ENCODE assay signal across 9 cellular contexts in genomic region chr16:66717112-66717675, GRCh38. TPM values are rescaled to one million over a fixed set of nuclear protein-coding genes. Genes with fewer than 3 reads are reported as not detected.
DNase-seq lines count a peak whose midpoint lies in the region; ATAC-seq, FAIRE-seq and TF ChIP-seq lines count a peak whose summit lies in the region.
"Had no signal": no experiment of that assay in that cellular context is flagged by ENCODE, and none has a peak within 500 bp of the region (broad histone marks: within the 10 kb centered on the region; RNA-seq: fewer than 3 reads in every experiment).

No MANE protein-coding gene starts in this region.

- H3K4me1 ChIP-seq in K562 (replicated peaks in 1 of 2; ENCODE audit: control insufficient read depth in 2 of 2, insufficient read depth in 2 of 2, low read length in 2 of 2) (no peaks in the 10 kb centered on the region), left lung (no peaks in the 10 kb centered on the region)

- H2AFZ ChIP-seq in K562 (ENCODE audit: low read depth, low read length) = no peak overlapping the region

- H3K27me3 ChIP-seq in K562 (ENCODE audit: control insufficient read depth in 2 of 2, insufficient read depth in 2 of 2, low read length in 2 of 2) (no peaks in the 10 kb centered on the region), left lung (no peaks in the 10 kb centered on the region)

- peak in 1 of 2 experiments; percentile 69; a peak in 3 of 4 replicates for TF ChIP-seq RAD21 in K562 (CRISPR knock-in tag; conservative IDR thresholded peaks at IDR 0.05 in 1 of 2, IDR thresholded peaks at IDR 0.05 in 1 of 2)

- H3K9me3 ChIP-seq in K562 (replicated peaks; ENCODE audit: control insufficient read depth, insufficient read depth, low read depth, low read length) (no peaks in the 10 kb centered on the region), left lung (no peaks in the 10 kb centered on the region)

- no peak overlapping the region for H3K4me2 ChIP-seq in K562 (ENCODE audit: insufficient read depth, low read length)

- POLR2A ChIA-PET in K562 (lab: Yijun Ruan, JAX) = interaction anchor here (0.6 to 1.4 kb wide), 6 partner anchors 9 to 114 kb away, joined by 3 to 6 read pairs (median 3); no protein-coding TSS in a partner anchor

- no peak for TF ChIP-seq EP300 in K562 (IDR thresholded peaks at IDR 0.05; ENCODE audit: low read length)

- TF ChIP-seq POLR2A in K562 (conservative IDR thresholded peaks at IDR 0.05) = peak; percentile 61

- DNase-seq in NCI-H524 (lab: John Stamatoyannopoulos, UW) (peak; percentile 37 to 51), NCI-H524 treated with DMSO at 0.1 percent for 48 hours (lab: John Stamatoyannopoulos, UW) (no peak), NCI-H1092 treated with DMSO at 0.1 percent for 48 hours (lab: John Stamatoyannopoulos, UW) (peak; percentile 36), K562 (ENCODE audit: extremely low read depth in 1 of 4, low spot score in 3 of 4) (peak; percentile 42 to 74 (median 62)), left lung (no peak), COLO829 (ENCODE audit: low spot score) (no peak), omental fat pad (ENCODE audit: low spot score) (no peak)
- DNase-seq in central memory CD4-positive, alpha-beta T cell = no peak

- H4K20me1 ChIP-seq in K562 (replicated peaks; ENCODE audit: control insufficient read depth, insufficient read depth, low read length) = no peaks in the 10 kb centered on the region

- no peak overlapping the region for H3K4me3 ChIP-seq in K562
- H3K4me3 ChIP-seq in left lung = no peak overlapping the region
- H3K4me3 ChIP-seq: skin epidermis had no signal

- ATAC-seq in K562 = peak; percentile 97
- ATAC-seq in left lung = peak; percentile 64
- ATAC-seq in omental fat pad (ENCODE audit: low FRiP score) = no peak

- intact Hi-C loops in K562 (cut with micrococcal nuclease) (loop anchor here (2.0 kb wide), 1 partner anchor 150 kb away; no protein-coding TSS in a partner anchor), left lung (cut with DNase I) (no loop called here)

- BruUV-seq in K562 (replicated peaks; lab: Mats Ljungman, UMichigan) = no TSS peak

- no peaks in the 10 kb centered on the region for H3K9me1 ChIP-seq in K562 (ENCODE audit: control insufficient read depth, insufficient read depth, low read length)

- peak; percentile 72 for FAIRE-seq in K562 (lab: Jason Lieb, UNC)

- WGBS in K562 (ENCODE audit: insufficient coverage, low coverage, missing lambda C conversion rate) = 35% methylated on average over 12 of the region's 12 CpGs

- TF ChIP-seq CTCF in K562 (IDR thresholded peaks at IDR 0.05 in 2 of 3, conservative IDR thresholded peaks at IDR 0.05 in 1 of 3; ENCODE audit: insufficient read depth in 2 of 3, low read depth in 1 of 3, low read length in 3 of 3) = peak; percentile 79 to 88 (median 81)
- peak; percentile 28 to 43 for TF ChIP-seq CTCF in left lung (IDR thresholded peaks at IDR 0.05)
- no peak for TF ChIP-seq CTCF in omental fat pad (IDR thresholded peaks at IDR 0.05)

- in situ Hi-C loops in K562 (cut with MboI) = no loop called here

- H3K79me2 ChIP-seq in K562 (ENCODE audit: control insufficient read depth, insufficient read depth, low read length) = no peaks in the 10 kb centered on the region

- CTCF ChIA-PET in K562 (lab: Yijun Ruan, JAX; ENCODE audit: low intra/inter-chr PET ratio) = interaction anchor here (1.0 kb wide), 1 partner anchor 150 kb away, joined by 3 read pairs; no protein-coding TSS in a partner anchor

- H3K27ac ChIP-seq in K562 (ENCODE audit: extremely low read depth, low read depth, low read length) (no peak overlapping the region), left lung (peak overlapping the region in 1 of 2 donors; percentile 23)
- H3K27ac ChIP-seq: skin epidermis had no signal

- H3K36me3 ChIP-seq in K562 (ENCODE audit: control insufficient read depth, insufficient read depth, low read length) (peaks cover 18% of the 10 kb centered on the region; the same call in 2 of the 3 replicates), left lung (peaks cover 0 to 35% of the 10 kb centered on the region in 2 donors)

- no peak overlapping the region for H3K9ac ChIP-seq in K562 (ENCODE audit: insufficient read depth in 1 of 2, low read depth in 2 of 2, low read length in 2 of 2)

TF ChIP-seq in K562, 482 proteins besides CTCF, POLR2A, EP300 and RAD21 (continues in another document):
- TF ChIP-seq ZNF436 (CRISPR knock-in tag; IDR thresholded peaks at IDR 0.05) = no peak
- TF ChIP-seq ZKSCAN3 (CRISPR knock-in tag; IDR thresholded peaks at IDR 0.05) = no peak
- TF ChIP-seq DDX20 (tag; IDR thresholded peaks at IDR 0.05; ENCODE audit: low read depth) = no peak
- no peak for TF ChIP-seq ZNF277 (CRISPR knock-in tag; IDR thresholded peaks at IDR 0.05; ENCODE audit: borderline replicate concordance)
- peak; percentile 14; the same call in 1 of the 2 replicates for TF ChIP-seq TFAP4 (CRISPR knock-in tag; IDR thresholded peaks at IDR 0.05; ENCODE audit: borderline replicate concordance)
- TF ChIP-seq MXI1 (IDR thresholded peaks at IDR 0.05; ENCODE audit: low read depth, low read length) = no peak
- TF ChIP-seq HNRNPH1 (optimal IDR thresholded peaks at IDR 0.05; ENCODE audit: low read depth, low read length) = no peak
- TF ChIP-seq POLR2AphosphoS2 (IDR thresholded peaks at IDR 0.05; ENCODE audit: low read length) = peak; percentile 91
- no peak for TF ChIP-seq TAL1 (IDR thresholded peaks at IDR 0.05)
- TF ChIP-seq SNAPC5 (CRISPR knock-in tag; IDR thresholded peaks at IDR 0.05) = no peak
- no peak for TF ChIP-seq CCNT2 (IDR thresholded peaks at IDR 0.05; ENCODE audit: borderline replicate concordance, extremely low read depth, insufficient read length, low read depth, low read length)

RNA-seq across cellular contexts. Expression of gene CMTM4, which starts 20.7 kb away (rescaled TPM):
- total RNA-seq in K562 (2011; cell fraction: chromatin; rRNA removed; ENCODE audit: low replicate concordance) = 32.4 and 38.7 TPM in 2 replicates
- 32.0 and 33.0 TPM in 2 replicates for total RNA-seq in K562 (2011; cell fraction: nucleolus; rRNA removed)
- total RNA-seq in K562 (2011; cell fraction: nucleoplasm; rRNA removed) = 38.0 and 47.5 TPM in 2 replicates
- total RNA-seq in K562 (2014; rRNA removed) = 11.6 and 13.3 TPM in 2 replicates
- 14.9 and 15.2 TPM in 2 replicates for total RNA-seq in K562 (2014; rRNA removed; fragmentation: Illumina TruSeq; extraction: Trizol)
- total RNA-seq in K562 (2015; rRNA removed; fragmentation: Illumina TruSeq; extraction: Trizol) = 11.1 and 12.3 TPM in 2 replicates
- total RNA-seq in K562 (2021) = 19.5 and 19.9 TPM in 2 replicates
- 21.3 and 24.0 TPM in 2 replicates for polyA plus RNA-seq in K562 (2011; rRNA removed)
- 19.3 and 28.8 TPM in 2 replicates for polyA plus RNA-seq in K562 (2011; cell fraction: cytosol; rRNA removed)
- 57.4 and 63.9 TPM in 2 replicates for polyA plus RNA-seq in K562 (2011; cell fraction: nucleus; rRNA removed)
- 9.5 and 12.6 TPM in 2 replicates for polyA plus RNA-seq in K562 (2012)
- polyA plus RNA-seq in K562 (2014; fragmentation: Illumina TruSeq; extraction: Trizol) = 12.5 and 12.9 TPM in 2 replicates
- polyA plus RNA-seq in K562 (2014; fragmentation: Nextera tagmentation; extraction: Ambion mirVana) = 1 to 10 TPM; 2.0 to 2.3 TPM
- 13.5 and 16.2 TPM in 2 replicates for polyA plus RNA-seq in K562 (2014; rRNA removed)
- polyA minus RNA-seq in K562 (2011; rRNA and poly(A)+ RNA removed) = 22.2 and 25.2 TPM in 2 replicates
- 17.4 and 18.7 TPM in 2 replicates for polyA minus RNA-seq in K562 (2011; cell fraction: cytosol; rRNA and poly(A)+ RNA removed)
- polyA minus RNA-seq in K562 (2011; cell fraction: nucleus; rRNA and poly(A)+ RNA removed) = 13.3 and 20.4 TPM in 2 replicates
- 10 to 100 TPM; 64.0 to 72.3 TPM for total RNA-seq in left lung
- total RNA-seq in omental fat pad = 10 to 100 TPM; 12.6 to 29.9 (median 23.8) TPM

RNA-seq across cellular contexts. Expression of gene DYNC1LI2, which starts 34.2 kb away (rescaled TPM):
- total RNA-seq in K562 (2011; cell fraction: chromatin; rRNA removed; ENCODE audit: low replicate concordance) = 247 and 297 TPM in 2 replicates
- total RNA-seq in K562 (2011; cell fraction: nucleolus; rRNA removed) = 102 and 117 TPM in 2 replicates
- total RNA-seq in K562 (2011; cell fraction: nucleoplasm; rRNA removed) = 156 and 208 TPM in 2 replicates
- total RNA-seq in K562 (2014; rRNA removed) = 33.3 and 53.3 TPM in 2 replicates
- 35.1 and 40.0 TPM in 2 replicates for total RNA-seq in K562 (2014; rRNA removed; fragmentation: Illumina TruSeq; extraction: Trizol)
- total RNA-seq in K562 (2015; rRNA removed; fragmentation: Illumina TruSeq; extraction: Trizol) = 38.2 and 39.7 TPM in 2 replicates
- 40.8 and 48.9 TPM in 2 replicates for total RNA-seq in K562 (2021)
- polyA plus RNA-seq in K562 (2011; rRNA removed) = 40.2 and 44.5 TPM in 2 replicates
- polyA plus RNA-seq in K562 (2011; cell fraction: cytosol; rRNA removed) = 16.7 and 24.3 TPM in 2 replicates
- polyA plus RNA-seq in K562 (2011; cell fraction: nucleus; rRNA removed) = 140 and 177 TPM in 2 replicates
- 25.0 and 29.6 TPM in 2 replicates for polyA plus RNA-seq in K562 (2012)
- polyA plus RNA-seq in K562 (2014; fragmentation: Illumina TruSeq; extraction: Trizol) = 31.7 and 39.4 TPM in 2 replicates
- 1 to 10 TPM; 5.1 to 7.0 TPM for polyA plus RNA-seq in K562 (2014; fragmentation: Nextera tagmentation; extraction: Ambion mirVana)
- 47.6 and 47.8 TPM in 2 replicates for polyA plus RNA-seq in K562 (2014; rRNA removed)
- 35.7 and 40.6 TPM in 2 replicates for polyA minus RNA-seq in K562 (2011; rRNA and poly(A)+ RNA removed)
- 22.7 and 23.1 TPM in 2 replicates for polyA minus RNA-seq in K562 (2011; cell fraction: cytosol; rRNA and poly(A)+ RNA removed)
- polyA minus RNA-seq in K562 (2011; cell fraction: nucleus; rRNA and poly(A)+ RNA removed) = 47.3 and 62.5 TPM in 2 replicates
- total RNA-seq in left lung = 100 to 1,000 TPM; 118 to 141 TPM
- total RNA-seq in omental fat pad = 100 to 1,000 TPM; 120 to 199 (median 169) TPM

Comparison
In these comparisons a context has a peak if more than half of its experiments do, and no peak if none do; other contexts are left out.
1. DNase-seq: peak in NCI-H524 (2 of 2), NCI-H1092 treated with DMSO at 0.1 percent for 48 hours (single experiment) and K562 (4 of 4); none in NCI-H524 treated with DMSO at 0.1 percent for 48 hours (single experiment), left lung (0 of 2), COLO829 (single experiment), omental fat pad (single experiment) and central memory CD4-positive, alpha-beta T cell (single experiment).
2. CTCF ChIP-seq: peak in K562 (3 of 3) and left lung (2 of 2); none in omental fat pad (0 of 3).